2 cellular contexts compared by ENCODE assay signal in the genomic region with DNA sequence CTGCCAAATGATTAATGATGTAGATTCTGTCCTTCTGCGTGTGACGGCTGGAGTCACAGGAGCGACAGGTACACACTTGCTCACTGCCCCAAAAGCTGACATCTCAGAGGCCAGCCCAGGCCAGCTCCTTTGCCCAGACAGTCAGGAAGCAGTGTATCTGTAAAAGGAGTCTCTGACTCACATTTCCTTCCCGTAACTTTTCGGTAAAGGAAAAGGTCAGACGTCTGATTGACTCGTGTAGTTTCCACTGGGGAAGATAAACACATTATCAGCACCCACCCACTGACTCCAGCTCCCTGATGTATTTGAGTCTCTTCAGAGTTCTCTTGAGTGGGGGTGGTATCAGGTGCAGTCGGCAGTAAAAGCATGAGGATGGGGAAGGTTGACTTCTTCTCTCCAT.
TF ChIP-seq lines count a peak whose summit lies in the region.

No MANE protein-coding gene starts in this region.

TF ChIP-seq in liver, 16 proteins besides CTCF, POLR2A, EP300 and RAD21:
- TF ChIP-seq, protein P1, sequence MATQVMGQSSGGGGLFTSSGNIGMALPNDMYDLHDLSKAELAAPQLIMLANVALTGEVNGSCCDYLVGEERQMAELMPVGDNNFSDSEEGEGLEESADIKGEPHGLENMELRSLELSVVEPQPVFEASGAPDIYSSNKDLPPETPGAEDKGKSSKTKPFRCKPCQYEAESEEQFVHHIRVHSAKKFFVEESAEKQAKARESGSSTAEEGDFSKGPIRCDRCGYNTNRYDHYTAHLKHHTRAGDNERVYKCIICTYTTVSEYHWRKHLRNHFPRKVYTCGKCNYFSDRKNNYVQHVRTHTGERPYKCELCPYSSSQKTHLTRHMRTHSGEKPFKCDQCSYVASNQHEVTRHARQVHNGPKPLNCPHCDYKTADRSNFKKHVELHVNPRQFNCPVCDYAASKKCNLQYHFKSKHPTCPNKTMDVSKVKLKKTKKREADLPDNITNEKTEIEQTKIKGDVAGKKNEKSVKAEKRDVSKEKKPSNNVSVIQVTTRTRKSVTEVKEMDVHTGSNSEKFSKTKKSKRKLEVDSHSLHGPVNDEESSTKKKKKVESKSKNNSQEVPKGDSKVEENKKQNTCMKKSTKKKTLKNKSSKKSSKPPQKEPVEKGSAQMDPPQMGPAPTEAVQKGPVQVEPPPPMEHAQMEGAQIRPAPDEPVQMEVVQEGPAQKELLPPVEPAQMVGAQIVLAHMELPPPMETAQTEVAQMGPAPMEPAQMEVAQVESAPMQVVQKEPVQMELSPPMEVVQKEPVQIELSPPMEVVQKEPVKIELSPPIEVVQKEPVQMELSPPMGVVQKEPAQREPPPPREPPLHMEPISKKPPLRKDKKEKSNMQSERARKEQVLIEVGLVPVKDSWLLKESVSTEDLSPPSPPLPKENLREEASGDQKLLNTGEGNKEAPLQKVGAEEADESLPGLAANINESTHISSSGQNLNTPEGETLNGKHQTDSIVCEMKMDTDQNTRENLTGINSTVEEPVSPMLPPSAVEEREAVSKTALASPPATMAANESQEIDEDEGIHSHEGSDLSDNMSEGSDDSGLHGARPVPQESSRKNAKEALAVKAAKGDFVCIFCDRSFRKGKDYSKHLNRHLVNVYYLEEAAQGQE (IDR thresholded peaks at IDR 0.05): no peak
- TF ChIP-seq NR2F2 (IDR thresholded peaks at IDR 0.05) (peak; percentile 47), EGR1 (IDR thresholded peaks at IDR 0.05; ENCODE audit: low read depth in 2 of 2) (no peak), JUND (IDR thresholded peaks at IDR 0.05) (no peak)

TF ChIP-seq in HepG2, 621 proteins besides CTCF, POLR2A, EP300 and RAD21 (continued from another document):
- TF ChIP-seq, protein P2, sequence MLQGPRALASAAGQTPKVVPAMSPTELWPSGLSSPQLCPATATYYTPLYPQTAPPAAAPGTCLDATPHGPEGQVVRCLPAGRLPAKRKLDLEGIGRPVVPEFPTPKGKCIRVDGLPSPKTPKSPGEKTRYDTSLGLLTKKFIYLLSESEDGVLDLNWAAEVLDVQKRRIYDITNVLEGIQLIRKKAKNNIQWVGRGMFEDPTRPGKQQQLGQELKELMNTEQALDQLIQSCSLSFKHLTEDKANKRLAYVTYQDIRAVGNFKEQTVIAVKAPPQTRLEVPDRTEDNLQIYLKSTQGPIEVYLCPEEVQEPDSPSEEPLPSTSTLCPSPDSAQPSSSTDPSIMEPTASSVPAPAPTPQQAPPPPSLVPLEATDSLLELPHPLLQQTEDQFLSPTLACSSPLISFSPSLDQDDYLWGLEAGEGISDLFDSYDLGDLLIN (CRISPR knock-in tag; IDR thresholded peaks at IDR 0.05; ENCODE audit: borderline replicate concordance): no peak
- TF ChIP-seq, protein P3, sequence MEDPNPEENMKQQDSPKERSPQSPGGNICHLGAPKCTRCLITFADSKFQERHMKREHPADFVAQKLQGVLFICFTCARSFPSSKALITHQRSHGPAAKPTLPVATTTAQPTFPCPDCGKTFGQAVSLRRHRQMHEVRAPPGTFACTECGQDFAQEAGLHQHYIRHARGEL (CRISPR knock-in tag; IDR thresholded peaks at IDR 0.05): no peak
- TF ChIP-seq ZMAT3 (CRISPR knock-in tag; conservative IDR thresholded peaks at IDR 0.05): no peak
- no peak for TF ChIP-seq GPN1 (CRISPR knock-in tag; IDR thresholded peaks at IDR 0.05; ENCODE audit: borderline replicate concordance)
- TF ChIP-seq GATA4 (IDR thresholded peaks at IDR 0.05; ENCODE audit: borderline replicate concordance, low read depth): no peak
- TF ChIP-seq KLF15 (CRISPR knock-in tag; IDR thresholded peaks at IDR 0.05; ENCODE audit: borderline replicate concordance): no peak
- no peak for TF ChIP-seq ZSCAN22 (CRISPR knock-in tag; IDR thresholded peaks at IDR 0.05)
